ENCODE assay signal across 8 cellular contexts in genomic region chr12:57109207-57110160, GRCh38. TPM values are rescaled to one million over a fixed set of nuclear protein-coding genes. Genes with fewer than 3 reads are reported as not detected.
DNase-seq lines count a peak whose midpoint lies in the region; ATAC-seq and TF ChIP-seq lines count a peak whose summit lies in the region.

No MANE protein-coding gene starts in this region.

- no peak overlapping the region for H2AK5ac ChIP-seq in trophoblast cell (ENCODE audit: low read length)

- no peak overlapping the region for H2BK12ac ChIP-seq in trophoblast cell (ENCODE audit: low read length)

- H4K8ac ChIP-seq in trophoblast cell (ENCODE audit: low read depth, low read length), result peak overlapping the region; percentile 63

- H3K23ac ChIP-seq in trophoblast cell (ENCODE audit: low read length), result no peak overlapping the region

- peak overlapping the region; percentile 4 for H3K4ac ChIP-seq in trophoblast cell (ENCODE audit: low read depth, low read length)

- H3K36me3 ChIP-seq in Panc1 (ENCODE audit: control insufficient read depth, insufficient read depth, low read length) (no peaks in the 10 kb centered on the region), esophagus muscularis mucosa (peaks cover 22 to 40% (median 39%) of the 10 kb centered on the region in 4 donors), trophoblast cell (ENCODE audit: control insufficient read depth in 1 of 2, insufficient read depth in 2 of 2, low read length in 2 of 2) (peaks cover 32 to 38% of the 10 kb centered on the region in 2 experiments)

- H2BK5ac ChIP-seq in trophoblast cell (ENCODE audit: low read depth, low read length, poor library complexity), result peak overlapping the region; percentile 5

- no peaks in the 10 kb centered on the region for H3K9me3 Mint-ChIP-seq in Calu3 (ENCODE audit: low read depth, unreplicated experiment)

- peak overlapping the region; percentile 84 for H3K27ac Mint-ChIP-seq in Calu3 (ENCODE audit: unreplicated experiment)

- peak overlapping the region; percentile 10 for H3K14ac ChIP-seq in trophoblast cell (ENCODE audit: low read length)

- H2BK120ac ChIP-seq in trophoblast cell (ENCODE audit: insufficient read depth, low read length, poor library complexity), result no peak overlapping the region

- H3K27me3 Mint-ChIP-seq in Calu3 (ENCODE audit: unreplicated experiment), result no peaks in the 10 kb centered on the region

- peak overlapping the region; percentile 64 for H3K4me2 ChIP-seq in trophoblast cell (ENCODE audit: low read length)

- TF ChIP-seq EP300 in esophagus muscularis mucosa (IDR thresholded peaks at IDR 0.05), result no peak

- TF ChIP-seq CTCF in Calu3 (IDR thresholded peaks at IDR 0.05; ENCODE audit: unreplicated experiment) (no peak), Panc1 (IDR thresholded peaks at IDR 0.05) (no peak), esophagus muscularis mucosa (IDR thresholded peaks at IDR 0.05) (no peak)

- CTCF ChIA-PET in Calu3 (lab: Charles Lee) (interaction anchor here (3.0 kb wide), 1 partner anchor 21 kb away, joined by 49 read pairs; the partner anchor contains the start of gene NAB2), Panc1 (lab: Charles Lee) (interaction anchor here (0.6 kb wide), 2 partner anchors 22 to 352 kb away, joined by 3 to 4 read pairs; no protein-coding TSS in a partner anchor)

- no peaks in the 10 kb centered on the region for H3K9me3 ChIP-seq in Panc1 (ENCODE audit: control insufficient read depth, insufficient read depth, low read depth, low read length)
- no peaks in the 10 kb centered on the region for H3K9me3 ChIP-seq in esophagus muscularis mucosa
- H3K9me3 ChIP-seq in trophoblast cell (ENCODE audit: insufficient read depth, low read depth, low read length), result no peaks in the 10 kb centered on the region

- H3K4me1 ChIP-seq in Panc1 (ENCODE audit: control insufficient read depth, insufficient read depth, low read length) (peaks cover 17% of the 10 kb centered on the region), esophagus muscularis mucosa (peaks cover 17 to 61% (median 54%) of the 10 kb centered on the region in 4 donors), trophoblast cell (ENCODE audit: control insufficient read depth in 1 of 2, insufficient read depth in 2 of 2, low read length in 2 of 2) (peaks cover 8% of the 10 kb centered on the region in 2 experiments)

- no peak overlapping the region for H3K9ac ChIP-seq in trophoblast cell (ENCODE audit: low read length)

- peak overlapping the region; percentile 23 for H2AFZ ChIP-seq in trophoblast cell (ENCODE audit: insufficient read depth, low read length, poor library complexity)

- DNase-seq in Calu3, result no peak
- DNase-seq in Panc1 (ENCODE audit: low read depth, low spot score), result no peak
- DNase-seq in esophagus muscularis mucosa (ENCODE audit: extremely low spot score), result no peak
- DNase-seq in trophoblast cell, result no peak
- DNase-seq in SW 1271 (lab: John Stamatoyannopoulos, UW), result no peak
- DNase-seq in NK-92 (lab: John Stamatoyannopoulos, UW; ENCODE audit: unreplicated experiment), result no peak

- no TSS peak for BruUV-seq in Calu3 (replicated peaks; lab: Mats Ljungman, UMichigan)
- no TSS peak for BruUV-seq in Panc1 (replicated peaks; lab: Mats Ljungman, UMichigan)

- H4K12ac ChIP-seq in trophoblast cell (ENCODE audit: low read depth, low read length), result no peak overlapping the region

- no peak for TF ChIP-seq POLR2A in esophagus muscularis mucosa (IDR thresholded peaks at IDR 0.05; ENCODE audit: low read depth)

- peak overlapping the region; percentile 17 for H3K18ac ChIP-seq in trophoblast cell (ENCODE audit: low read length)

- H3K4me1 Mint-ChIP-seq in Calu3 (ENCODE audit: low read depth, unreplicated experiment), result peaks cover 37% of the 10 kb centered on the region

- H3K27me3 ChIP-seq in Panc1 (ENCODE audit: control insufficient read depth, insufficient read depth, low read length), result no peaks in the 10 kb centered on the region
- H3K27me3 ChIP-seq in esophagus muscularis mucosa, result no peaks in the 10 kb centered on the region
- no peaks in the 10 kb centered on the region for H3K27me3 ChIP-seq in trophoblast cell (ENCODE audit: insufficient read depth, low read length)

- intact Hi-C loops in Calu3 (cut with micrococcal nuclease; ENCODE audit: unreplicated experiment) (loop anchor here (2.0 to 5.0 kb wide), 2 partner anchors 21 to 352 kb away; partner anchors contain the start of gene NAB2), Panc1 (cut with micrococcal nuclease; ENCODE audit: unreplicated experiment) (loop anchor here (5.0 kb wide), 1 partner anchor 352 kb away; no protein-coding TSS in a partner anchor), esophagus muscularis mucosa (cut with DNase I) (loop anchor here (2.0 to 5.0 kb wide), 2 partner anchors 21 to 102 kb away; partner anchors contain the start of genes NAB2 and ZBTB39)

- ATAC-seq in Panc1 (no peak), GM19023 (IDR thresholded peaks at IDR 0.05; ENCODE audit: unreplicated experiment) (no peak), GM21786 (IDR thresholded peaks at IDR 0.05; ENCODE audit: unreplicated experiment) (no peak)

- H3K4me3 ChIP-seq in Panc1 (ENCODE audit: low read depth in 2 of 2, low read length in 2 of 2) (peak overlapping the region; percentile 44 to 75), esophagus muscularis mucosa (peak overlapping the region; percentile 67 to 82 (median 76)), trophoblast cell (ENCODE audit: low read depth, low read length) (no peak overlapping the region)

- H3K79me2 ChIP-seq in trophoblast cell (ENCODE audit: control insufficient read depth, insufficient read depth, low read length, poor library complexity), result peaks cover 12% of the 10 kb centered on the region

- POLR2A ChIA-PET in Panc1 (lab: Charles Lee), result no interaction called here

- in situ Hi-C loops in Panc1 (cut with HindIII; ENCODE audit: low pct_unique_long_range_greater_than_20kb, low sequenced_read_pairs), result no loop called here

- peak overlapping the region; percentile 58 for H4K91ac ChIP-seq in trophoblast cell (ENCODE audit: low read depth, low read length)

- H3K4me3 Mint-ChIP-seq in Calu3 (ENCODE audit: low read depth, unreplicated experiment), result peak overlapping the region; percentile 77

- peaks cover 20% of the 10 kb centered on the region for H3K79me1 ChIP-seq in trophoblast cell (ENCODE audit: low read length)

- WGBS in esophagus muscularis mucosa, result 63% methylated on average over 8 of the region's 8 CpGs
- no CpG with 5 or more reads among the region's 8 CpGs for WGBS in trophoblast cell (ENCODE audit: extremely low coverage, insufficient coverage, insufficient read length)

- peaks cover 63% of the 10 kb centered on the region for H3K36me3 Mint-ChIP-seq in Calu3 (ENCODE audit: insufficient read depth, unreplicated experiment)

- H3K27ac ChIP-seq in Panc1 (ENCODE audit: low read length) (peak overlapping the region; percentile 95), esophagus muscularis mucosa (replicated peaks in 1 of 4) (peak overlapping the region; percentile 98 to 99 (median 98)), trophoblast cell (ENCODE audit: low read depth, low read length) (peak overlapping the region; percentile 14)

RNA-seq across cellular contexts. Expression of gene STAT6, which starts 1.7 kb away (rescaled TPM):
- total RNA-seq in Calu3 (2022) (213 and 243 TPM in 2 replicates), Panc1 (2021; ENCODE audit: unreplicated experiment) (52.3 TPM), esophagus muscularis mucosa (100 to 1,000 TPM; 111 to 168 (median 157) TPM)
- 68.8 TPM for polyA plus RNA-seq in Panc1 (2012; ENCODE audit: insufficient read length)
- 48.8 and 53.2 TPM in 2 replicates for polyA plus RNA-seq in trophoblast cell (2013)

RNA-seq across cellular contexts. Expression of gene LRP1, which starts 18.8 kb away (rescaled TPM):
- 12.4 and 16.6 TPM in 2 replicates for total RNA-seq in Calu3 (2022)
- 9.0 TPM for total RNA-seq in Panc1 (2021; ENCODE audit: unreplicated experiment)
- 28.2 TPM for polyA plus RNA-seq in Panc1 (2012; ENCODE audit: insufficient read length)
- 100 to 1,000 TPM; 203 to 338 (median 250) TPM for total RNA-seq in esophagus muscularis mucosa
- 45.9 and 49.7 TPM in 2 replicates for polyA plus RNA-seq in trophoblast cell (2013)

RNA-seq across cellular contexts. Expression of gene NAB2, which starts 20.6 kb away (rescaled TPM):
- total RNA-seq in Calu3 (2022) (21.3 and 25.6 TPM in 2 replicates), Panc1 (2021; ENCODE audit: unreplicated experiment) (13.9 TPM), esophagus muscularis mucosa (10 to 100 TPM; 21.6 to 41.5 (median 35.1) TPM)
- polyA plus RNA-seq in Panc1 (2012; ENCODE audit: insufficient read length), result 22.8 TPM
- 26.6 and 26.8 TPM in 2 replicates for polyA plus RNA-seq in trophoblast cell (2013)

RNA-seq across cellular contexts. Expression of gene NEMP1, which starts 30.9 kb away (rescaled TPM):
- total RNA-seq in Calu3 (2022) (60.4 and 63.2 TPM in 2 replicates), Panc1 (2021; ENCODE audit: unreplicated experiment) (46.9 TPM), esophagus muscularis mucosa (10 to 100 TPM in 2 of 4 donors, 1 to 10 TPM in 2; 8.3 to 11.8 (median 10.0) TPM)
- 11.6 TPM for polyA plus RNA-seq in Panc1 (2012; ENCODE audit: insufficient read length)
- 11.6 and 12.1 TPM in 2 replicates for polyA plus RNA-seq in trophoblast cell (2013)

RNA-seq across cellular contexts. Expression of gene LRP1-AS, which starts 37.9 kb away (rescaled TPM):
- total RNA-seq in Calu3 (2022), result not detected in 2 replicates
- total RNA-seq in Panc1 (2021; ENCODE audit: unreplicated experiment), result not detected
- polyA plus RNA-seq in Panc1 (2012; ENCODE audit: insufficient read length), result not detected
- total RNA-seq in esophagus muscularis mucosa, result not detected
- polyA plus RNA-seq in trophoblast cell (2013), result not detected in 2 replicates

Comparison
In these comparisons a context has a peak if more than half of its experiments do, and no peak if none do; other contexts are left out.
1. H3K27ac ChIP-seq: peak in every context shown above with its lines; median percentile 98 in esophagus muscularis mucosa; 95 in Panc1; 14 in trophoblast cell.
2. RNA of gene LRP1, which starts 18.8 kb away (total RNA-seq): 203 to 338 TPM in esophagus muscularis mucosa; 12.4 to 16.6 TPM in Calu3 and 9.0 TPM in Panc1 (single experiment); every median in the first group is over 10 times any median in the second.